In the genomic region with DNA sequence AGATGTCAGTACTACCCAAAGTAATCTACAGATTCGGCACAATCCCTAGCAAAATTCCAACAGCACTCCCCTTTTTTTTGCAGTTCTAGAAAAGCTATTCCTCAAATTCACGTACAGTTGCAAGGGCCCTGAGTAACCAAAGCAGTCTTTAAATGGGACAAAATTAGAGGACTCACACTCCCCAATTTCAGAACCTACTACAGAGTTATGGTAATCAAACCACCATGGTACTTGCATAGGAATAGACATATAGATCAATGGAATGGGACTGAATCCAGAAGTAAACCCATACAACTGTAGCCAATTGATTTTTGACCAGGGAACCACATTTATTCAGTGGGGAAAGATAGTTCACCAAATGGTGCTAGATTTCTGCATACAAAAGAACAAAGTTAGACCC, we compare ENCODE assay signal across 1 cellular context.
TF ChIP-seq lines count a peak whose summit lies in the region.

No MANE protein-coding gene starts in this region.

TF ChIP-seq in WTC11, 78 proteins besides CTCF, POLR2A, EP300 and RAD21 (continued from another document):
- TF ChIP-seq, protein P1, sequence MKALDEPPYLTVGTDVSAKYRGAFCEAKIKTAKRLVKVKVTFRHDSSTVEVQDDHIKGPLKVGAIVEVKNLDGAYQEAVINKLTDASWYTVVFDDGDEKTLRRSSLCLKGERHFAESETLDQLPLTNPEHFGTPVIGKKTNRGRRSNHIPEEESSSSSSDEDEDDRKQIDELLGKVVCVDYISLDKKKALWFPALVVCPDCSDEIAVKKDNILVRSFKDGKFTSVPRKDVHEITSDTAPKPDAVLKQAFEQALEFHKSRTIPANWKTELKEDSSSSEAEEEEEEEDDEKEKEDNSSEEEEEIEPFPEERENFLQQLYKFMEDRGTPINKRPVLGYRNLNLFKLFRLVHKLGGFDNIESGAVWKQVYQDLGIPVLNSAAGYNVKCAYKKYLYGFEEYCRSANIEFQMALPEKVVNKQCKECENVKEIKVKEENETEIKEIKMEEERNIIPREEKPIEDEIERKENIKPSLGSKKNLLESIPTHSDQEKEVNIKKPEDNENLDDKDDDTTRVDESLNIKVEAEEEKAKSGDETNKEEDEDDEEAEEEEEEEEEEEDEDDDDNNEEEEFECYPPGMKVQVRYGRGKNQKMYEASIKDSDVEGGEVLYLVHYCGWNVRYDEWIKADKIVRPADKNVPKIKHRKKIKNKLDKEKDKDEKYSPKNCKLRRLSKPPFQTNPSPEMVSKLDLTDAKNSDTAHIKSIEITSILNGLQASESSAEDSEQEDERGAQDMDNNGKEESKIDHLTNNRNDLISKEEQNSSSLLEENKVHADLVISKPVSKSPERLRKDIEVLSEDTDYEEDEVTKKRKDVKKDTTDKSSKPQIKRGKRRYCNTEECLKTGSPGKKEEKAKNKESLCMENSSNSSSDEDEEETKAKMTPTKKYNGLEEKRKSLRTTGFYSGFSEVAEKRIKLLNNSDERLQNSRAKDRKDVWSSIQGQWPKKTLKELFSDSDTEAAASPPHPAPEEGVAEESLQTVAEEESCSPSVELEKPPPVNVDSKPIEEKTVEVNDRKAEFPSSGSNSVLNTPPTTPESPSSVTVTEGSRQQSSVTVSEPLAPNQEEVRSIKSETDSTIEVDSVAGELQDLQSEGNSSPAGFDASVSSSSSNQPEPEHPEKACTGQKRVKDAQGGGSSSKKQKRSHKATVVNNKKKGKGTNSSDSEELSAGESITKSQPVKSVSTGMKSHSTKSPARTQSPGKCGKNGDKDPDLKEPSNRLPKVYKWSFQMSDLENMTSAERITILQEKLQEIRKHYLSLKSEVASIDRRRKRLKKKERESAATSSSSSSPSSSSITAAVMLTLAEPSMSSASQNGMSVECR (CRISPR knock-in tag; IDR thresholded peaks at IDR 0.05; ENCODE audit: borderline replicate concordance), result no peak
- TF ChIP-seq TCF7 (CRISPR knock-in tag; IDR thresholded peaks at IDR 0.05; ENCODE audit: low read depth) (no peak), ZNF121 (CRISPR knock-in tag; IDR thresholded peaks at IDR 0.05) (no peak), SP1 (CRISPR knock-in tag; conservative IDR thresholded peaks at IDR 0.05) (no peak), ETV6 (CRISPR knock-in tag; IDR thresholded peaks at IDR 0.05) (no peak), NFE2L1 (CRISPR knock-in tag; IDR thresholded peaks at IDR 0.05) (no peak)
